ENCODE assay signal across 1 cellular context in the genomic region with DNA sequence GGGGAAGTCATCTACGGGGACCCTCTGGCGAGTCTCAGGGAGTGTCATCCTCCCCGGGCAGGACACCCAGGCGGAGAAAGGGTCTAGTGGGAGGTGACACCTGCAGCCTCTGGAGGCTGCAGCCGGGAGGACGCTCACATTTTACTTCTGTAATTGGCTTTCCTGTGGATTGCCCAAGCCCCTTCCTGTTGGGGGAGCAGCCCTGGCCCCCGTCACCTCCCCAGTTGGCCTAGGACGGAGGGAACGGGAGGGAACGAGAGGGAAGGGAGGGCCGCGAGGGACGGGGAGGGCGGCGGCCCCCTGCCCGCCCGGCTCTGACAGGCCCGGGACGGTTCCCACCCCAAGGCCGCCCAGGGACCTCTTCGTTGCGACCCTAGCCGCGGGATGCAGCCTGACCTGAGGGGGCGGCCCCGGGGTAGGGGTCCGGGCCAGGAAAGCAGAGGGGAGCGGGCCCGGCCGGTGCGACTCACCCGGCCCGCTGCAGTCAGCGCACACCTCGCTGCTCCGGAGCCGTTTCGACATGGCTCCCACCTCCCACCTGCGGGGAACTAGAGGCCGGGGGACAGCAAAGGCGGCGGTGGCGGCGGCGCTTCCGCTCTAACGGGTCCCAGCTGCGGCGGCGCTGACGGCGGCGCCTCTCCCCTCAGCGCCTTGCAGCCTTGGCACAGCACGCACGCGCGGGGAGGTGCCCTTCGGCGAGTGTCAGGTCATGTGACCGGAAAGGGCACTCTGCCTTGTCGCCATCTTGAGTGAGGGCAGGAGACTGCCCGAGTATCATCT.
TF ChIP-seq lines count a peak whose summit lies in the region.

Gene GIT2 (minus strand): TSS at position 666 of the 780 bp plus-strand sequence. CDS start 144 bp downstream, at position 522.

TF ChIP-seq in HepG2, 621 proteins besides CTCF, POLR2A, EP300 and RAD21 (continued from another document and continues in another):
- TF ChIP-seq SSRP1 (CRISPR knock-in tag; IDR thresholded peaks at IDR 0.05) (no peak), NR1H2 (CRISPR knock-in tag; IDR thresholded peaks at IDR 0.05; ENCODE audit: borderline replicate concordance, low read depth) (no peak), SOX6 (IDR thresholded peaks at IDR 0.05) (no peak), SOX6 (CRISPR knock-in tag; IDR thresholded peaks at IDR 0.05) (peak; percentile 76), ZNF563 (CRISPR knock-in tag; IDR thresholded peaks at IDR 0.05) (peak; percentile 51; the same call in 1 of the 2 replicates), KMT2B (CRISPR knock-in tag; IDR thresholded peaks at IDR 0.05) (peak; percentile 81), SPEN (CRISPR knock-in tag; IDR thresholded peaks at IDR 0.05; ENCODE audit: low read depth) (peak; percentile 72), HDAC1 (CRISPR knock-in tag; IDR thresholded peaks at IDR 0.05) (peak; percentile 66; the same call in 1 of the 2 replicates), ZNF850 (CRISPR knock-in tag; conservative IDR thresholded peaks at IDR 0.05) (no peak), ZNF557 (CRISPR knock-in tag; IDR thresholded peaks at IDR 0.05) (0 out of 2 replicates have a peak, but pooled peaks have one; percentile 70), ZNF20 (CRISPR knock-in tag; IDR thresholded peaks at IDR 0.05) (no peak), POGZ (CRISPR knock-in tag; IDR thresholded peaks at IDR 0.05) (peak; percentile 97), ZNF367 (CRISPR knock-in tag; IDR thresholded peaks at IDR 0.05; ENCODE audit: borderline replicate concordance) (no peak), MED8 (CRISPR knock-in tag; IDR thresholded peaks at IDR 0.05; ENCODE audit: insufficient replicate concordance) (no peak), SNAI1 (CRISPR knock-in tag; IDR thresholded peaks at IDR 0.05; ENCODE audit: borderline replicate concordance) (peak; percentile 88; the same call in 1 of the 2 replicates), ZMYM4 (CRISPR knock-in tag; IDR thresholded peaks at IDR 0.05) (peak; percentile 96), STAG1 (CRISPR knock-in tag; IDR thresholded peaks at IDR 0.05) (no peak), ZFYVE20 (CRISPR knock-in tag; IDR thresholded peaks at IDR 0.05; ENCODE audit: borderline replicate concordance, low read depth) (no peak), NR2F2 (IDR thresholded peaks at IDR 0.05; ENCODE audit: borderline replicate concordance, low read depth) (no peak), ZNF607 (CRISPR knock-in tag; IDR thresholded peaks at IDR 0.05; ENCODE audit: borderline replicate concordance) (peak; percentile 26; the same call in 1 of the 2 replicates), ZNF333 (CRISPR knock-in tag; IDR thresholded peaks at IDR 0.05; ENCODE audit: borderline replicate concordance) (peak; percentile 90; the same call in 1 of the 2 replicates), ZNF605 (CRISPR knock-in tag; IDR thresholded peaks at IDR 0.05) (peak; percentile 86), ZNF564 (CRISPR knock-in tag; IDR thresholded peaks at IDR 0.05) (0 out of 2 replicates have a peak, but pooled peaks have one; percentile 47), ZNF138 (CRISPR knock-in tag; IDR thresholded peaks at IDR 0.05; ENCODE audit: low read depth) (no peak), FOXM1 (CRISPR knock-in tag; IDR thresholded peaks at IDR 0.05) (no peak), ZFP36 (IDR thresholded peaks at IDR 0.05; ENCODE audit: borderline replicate concordance, low read depth, low read length, partially characterized antibody) (no peak), DMAP1 (CRISPR knock-in tag; IDR thresholded peaks at IDR 0.05) (peak; percentile 62; the same call in 1 of the 2 replicates), ZNF703 (CRISPR knock-in tag; IDR thresholded peaks at IDR 0.05; ENCODE audit: borderline replicate concordance) (no peak), ZMAT3 (CRISPR knock-in tag; conservative IDR thresholded peaks at IDR 0.05) (no peak; the same call in 1 of the 2 replicates), CAMTA2 (CRISPR knock-in tag; IDR thresholded peaks at IDR 0.05; ENCODE audit: borderline replicate concordance) (0 out of 2 replicates have a peak, but pooled peaks have one; percentile 77), HNRNPUL1 (IDR thresholded peaks at IDR 0.05; ENCODE audit: low read depth, low read length) (no peak), PHF21A (CRISPR knock-in tag; IDR thresholded peaks at IDR 0.05) (no peak), SRF (IDR thresholded peaks at IDR 0.05; ENCODE audit: low read depth, low read length) (no peak), ZNF598 (CRISPR knock-in tag; IDR thresholded peaks at IDR 0.05; ENCODE audit: borderline replicate concordance) (0 out of 2 replicates have a peak, but pooled peaks have one; percentile 27), ZZZ3 (CRISPR knock-in tag; IDR thresholded peaks at IDR 0.05; ENCODE audit: borderline replicate concordance) (peak; percentile 72), ZFP82 (CRISPR knock-in tag; IDR thresholded peaks at IDR 0.05; ENCODE audit: borderline replicate concordance) (no peak), SCMH1 (CRISPR knock-in tag; IDR thresholded peaks at IDR 0.05; ENCODE audit: borderline replicate concordance) (no peak), ZNF225 (CRISPR knock-in tag; IDR thresholded peaks at IDR 0.05) (peak; percentile 52; the same call in 1 of the 2 replicates), RFXAP (CRISPR knock-in tag; IDR thresholded peaks at IDR 0.05; ENCODE audit: borderline replicate concordance) (0 out of 2 replicates have a peak, but pooled peaks have one; percentile 60), SUZ12 (IDR thresholded peaks at IDR 0.05; ENCODE audit: low read depth, low read length) (no peak), POLR2AphosphoS5 (IDR thresholded peaks at IDR 0.05; ENCODE audit: low read depth, low read length) (peak; percentile 73), TERF1 (CRISPR knock-in tag; IDR thresholded peaks at IDR 0.05) (no peak), SIN3B (IDR thresholded peaks at IDR 0.05; ENCODE audit: low read length) (0 out of 2 replicates have a peak, but pooled peaks have one; percentile 29), ZNF766 (CRISPR knock-in tag; IDR thresholded peaks at IDR 0.05; ENCODE audit: borderline replicate concordance) (0 out of 2 replicates have a peak, but pooled peaks have one; percentile 65), ZNF335 (CRISPR knock-in tag; IDR thresholded peaks at IDR 0.05) (no peak), ZNF382 (CRISPR knock-in tag; IDR thresholded peaks at IDR 0.05; ENCODE audit: borderline replicate concordance) (no peak), PAF1 (CRISPR knock-in tag; IDR thresholded peaks at IDR 0.05) (no peak), ZNF780A (CRISPR knock-in tag; IDR thresholded peaks at IDR 0.05) (peak; percentile 67; the same call in 1 of the 2 replicates), TEAD2 (CRISPR knock-in tag; IDR thresholded peaks at IDR 0.05) (no peak), ZBTB7A (CRISPR knock-in tag; IDR thresholded peaks at IDR 0.05) (0 out of 2 replicates have a peak, but pooled peaks have one; percentile 70), HNF4G (IDR thresholded peaks at IDR 0.05; ENCODE audit: borderline replicate concordance, low read depth, low read length) (no peak), HNF4G (CRISPR knock-in tag; IDR thresholded peaks at IDR 0.05; ENCODE audit: borderline replicate concordance, low read depth) (no peak), SAP130 (CRISPR knock-in tag; IDR thresholded peaks at IDR 0.05; ENCODE audit: low read depth) (peak; percentile 91), KDM5B (CRISPR knock-in tag; IDR thresholded peaks at IDR 0.05; ENCODE audit: borderline replicate concordance) (peak; percentile 91; the same call in 1 of the 2 replicates), CHD2 (IDR thresholded peaks at IDR 0.05; ENCODE audit: low read depth, low read length) (no peak), ZNF234 (CRISPR knock-in tag; conservative IDR thresholded peaks at IDR 0.05) (no peak), KDM4B (CRISPR knock-in tag; IDR thresholded peaks at IDR 0.05) (no peak)
- TF ChIP-seq, protein P1, sequence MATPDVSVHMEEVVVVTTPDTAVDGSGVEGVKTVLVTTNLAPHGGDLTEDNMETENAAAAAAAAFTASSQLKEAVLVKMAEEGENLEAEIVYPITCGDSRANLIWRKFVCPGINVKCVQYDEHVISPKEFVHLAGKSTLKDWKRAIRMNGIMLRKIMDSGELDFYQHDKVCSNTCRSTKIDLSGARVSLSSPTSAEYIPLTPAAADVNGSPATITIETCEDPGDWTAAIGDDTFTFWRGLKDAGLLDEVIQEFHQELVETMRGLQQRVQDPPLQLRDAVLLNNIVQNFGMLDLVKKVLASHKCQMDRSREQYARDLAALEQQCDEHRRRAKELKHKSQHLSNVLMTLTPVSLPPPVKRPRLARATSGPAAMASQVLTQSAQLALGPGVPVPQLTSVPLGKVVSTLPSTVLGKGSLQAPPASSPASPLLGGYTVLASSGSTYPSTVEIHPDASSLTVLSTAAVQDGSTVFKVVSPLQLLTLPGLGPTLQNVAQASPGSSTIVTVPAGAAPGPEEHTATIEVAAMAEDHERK (CRISPR knock-in tag; IDR thresholded peaks at IDR 0.05; ENCODE audit: low read depth), result 0 out of 2 replicates have a peak, but pooled peaks have one; percentile 34
- TF ChIP-seq, protein P2, sequence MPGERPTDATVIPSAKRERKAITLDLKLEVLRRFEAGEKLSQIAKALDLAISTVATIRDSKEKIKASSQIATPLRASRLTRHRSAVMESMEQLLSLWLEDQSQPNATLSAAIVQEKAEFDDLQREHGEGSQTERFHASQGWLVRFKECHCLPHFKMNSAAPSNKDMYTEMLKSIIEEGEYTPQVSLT (CRISPR knock-in tag; IDR thresholded peaks at IDR 0.05; ENCODE audit: borderline replicate concordance, low read depth), result no peak
- TF ChIP-seq, protein P3, sequence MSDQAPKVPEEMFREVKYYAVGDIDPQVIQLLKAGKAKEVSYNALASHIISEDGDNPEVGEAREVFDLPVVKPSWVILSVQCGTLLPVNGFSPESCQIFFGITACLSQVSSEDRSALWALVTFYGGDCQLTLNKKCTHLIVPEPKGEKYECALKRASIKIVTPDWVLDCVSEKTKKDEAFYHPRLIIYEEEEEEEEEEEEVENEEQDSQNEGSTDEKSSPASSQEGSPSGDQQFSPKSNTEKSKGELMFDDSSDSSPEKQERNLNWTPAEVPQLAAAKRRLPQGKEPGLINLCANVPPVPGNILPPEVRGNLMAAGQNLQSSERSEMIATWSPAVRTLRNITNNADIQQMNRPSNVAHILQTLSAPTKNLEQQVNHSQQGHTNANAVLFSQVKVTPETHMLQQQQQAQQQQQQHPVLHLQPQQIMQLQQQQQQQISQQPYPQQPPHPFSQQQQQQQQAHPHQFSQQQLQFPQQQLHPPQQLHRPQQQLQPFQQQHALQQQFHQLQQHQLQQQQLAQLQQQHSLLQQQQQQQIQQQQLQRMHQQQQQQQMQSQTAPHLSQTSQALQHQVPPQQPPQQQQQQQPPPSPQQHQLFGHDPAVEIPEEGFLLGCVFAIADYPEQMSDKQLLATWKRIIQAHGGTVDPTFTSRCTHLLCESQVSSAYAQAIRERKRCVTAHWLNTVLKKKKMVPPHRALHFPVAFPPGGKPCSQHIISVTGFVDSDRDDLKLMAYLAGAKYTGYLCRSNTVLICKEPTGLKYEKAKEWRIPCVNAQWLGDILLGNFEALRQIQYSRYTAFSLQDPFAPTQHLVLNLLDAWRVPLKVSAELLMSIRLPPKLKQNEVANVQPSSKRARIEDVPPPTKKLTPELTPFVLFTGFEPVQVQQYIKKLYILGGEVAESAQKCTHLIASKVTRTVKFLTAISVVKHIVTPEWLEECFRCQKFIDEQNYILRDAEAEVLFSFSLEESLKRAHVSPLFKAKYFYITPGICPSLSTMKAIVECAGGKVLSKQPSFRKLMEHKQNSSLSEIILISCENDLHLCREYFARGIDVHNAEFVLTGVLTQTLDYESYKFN (CRISPR knock-in tag; conservative IDR thresholded peaks at IDR 0.05), result 0 out of 2 replicates have a peak, but pooled peaks have one; percentile 44
- TF ChIP-seq, protein P4, sequence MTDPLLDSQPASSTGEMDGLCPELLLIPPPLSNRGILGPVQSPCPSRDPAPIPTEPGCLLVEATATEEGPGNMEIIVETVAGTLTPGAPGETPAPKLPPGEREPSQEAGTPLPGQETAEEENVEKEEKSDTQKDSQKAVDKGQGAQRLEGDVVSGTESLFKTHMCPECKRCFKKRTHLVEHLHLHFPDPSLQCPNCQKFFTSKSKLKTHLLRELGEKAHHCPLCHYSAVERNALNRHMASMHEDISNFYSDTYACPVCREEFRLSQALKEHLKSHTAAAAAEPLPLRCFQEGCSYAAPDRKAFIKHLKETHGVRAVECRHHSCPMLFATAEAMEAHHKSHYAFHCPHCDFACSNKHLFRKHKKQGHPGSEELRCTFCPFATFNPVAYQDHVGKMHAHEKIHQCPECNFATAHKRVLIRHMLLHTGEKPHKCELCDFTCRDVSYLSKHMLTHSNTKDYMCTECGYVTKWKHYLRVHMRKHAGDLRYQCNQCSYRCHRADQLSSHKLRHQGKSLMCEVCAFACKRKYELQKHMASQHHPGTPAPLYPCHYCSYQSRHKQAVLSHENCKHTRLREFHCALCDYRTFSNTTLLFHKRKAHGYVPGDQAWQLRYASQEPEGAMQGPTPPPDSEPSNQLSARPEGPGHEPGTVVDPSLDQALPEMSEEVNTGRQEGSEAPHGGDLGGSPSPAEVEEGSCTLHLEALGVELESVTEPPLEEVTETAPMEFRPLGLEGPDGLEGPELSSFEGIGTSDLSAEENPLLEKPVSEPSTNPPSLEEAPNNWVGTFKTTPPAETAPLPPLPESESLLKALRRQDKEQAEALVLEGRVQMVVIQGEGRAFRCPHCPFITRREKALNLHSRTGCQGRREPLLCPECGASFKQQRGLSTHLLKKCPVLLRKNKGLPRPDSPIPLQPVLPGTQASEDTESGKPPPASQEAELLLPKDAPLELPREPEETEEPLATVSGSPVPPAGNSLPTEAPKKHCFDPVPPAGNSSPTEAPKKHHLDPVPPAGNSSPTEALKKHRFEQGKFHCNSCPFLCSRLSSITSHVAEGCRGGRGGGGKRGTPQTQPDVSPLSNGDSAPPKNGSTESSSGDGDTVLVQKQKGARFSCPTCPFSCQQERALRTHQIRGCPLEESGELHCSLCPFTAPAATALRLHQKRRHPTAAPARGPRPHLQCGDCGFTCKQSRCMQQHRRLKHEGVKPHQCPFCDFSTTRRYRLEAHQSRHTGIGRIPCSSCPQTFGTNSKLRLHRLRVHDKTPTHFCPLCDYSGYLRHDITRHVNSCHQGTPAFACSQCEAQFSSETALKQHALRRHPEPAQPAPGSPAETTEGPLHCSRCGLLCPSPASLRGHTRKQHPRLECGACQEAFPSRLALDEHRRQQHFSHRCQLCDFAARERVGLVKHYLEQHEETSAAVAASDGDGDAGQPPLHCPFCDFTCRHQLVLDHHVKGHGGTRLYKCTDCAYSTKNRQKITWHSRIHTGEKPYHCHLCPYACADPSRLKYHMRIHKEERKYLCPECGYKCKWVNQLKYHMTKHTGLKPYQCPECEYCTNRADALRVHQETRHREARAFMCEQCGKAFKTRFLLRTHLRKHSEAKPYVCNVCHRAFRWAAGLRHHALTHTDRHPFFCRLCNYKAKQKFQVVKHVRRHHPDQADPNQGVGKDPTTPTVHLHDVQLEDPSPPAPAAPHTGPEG (CRISPR knock-in tag; IDR thresholded peaks at IDR 0.05), result no peak; the same call in 1 of the 2 replicates
